8 cellular contexts compared by ENCODE assay signal in genomic region chr21:17925000-17925610, GRCh38.
DNase-seq lines count a peak whose midpoint lies in the region; ATAC-seq and TF ChIP-seq lines count a peak whose summit lies in the region.

No MANE protein-coding gene starts in this region.

- H3K36me3 ChIP-seq in HAP-1 (replicated peaks) (no peaks in the 10 kb centered on the region), gastrocnemius medialis (no peaks in the 10 kb centered on the region)

- no peak for TF ChIP-seq POLR2A in gastrocnemius medialis (IDR thresholded peaks at IDR 0.05)

- peak; percentile 81 for ATAC-seq in left ventricle myocardium superior
- peak; percentile 81 to 92 for ATAC-seq in gastrocnemius medialis

- H3K9me3 ChIP-seq in HAP-1 (no peaks in the 10 kb centered on the region), gastrocnemius medialis (no peaks in the 10 kb centered on the region)

- H3K27me3 ChIP-seq in HAP-1 (ENCODE audit: low read depth), result no peaks in the 10 kb centered on the region
- H3K27me3 ChIP-seq in gastrocnemius medialis, result no peaks in the 10 kb centered on the region

- H3K4me3 ChIP-seq in HAP-1 (no peak overlapping the region), gastrocnemius medialis (no peak overlapping the region)

- DNase-seq in NK-92 treated with Interleukin-12 subunit alpha and Interleukin-12 subunit beta, amount 100 ng/mL, for 24 hours (lab: John Stamatoyannopoulos, UW), result peak; percentile 3
- no peak for DNase-seq in NK-92 (lab: John Stamatoyannopoulos, UW; ENCODE audit: unreplicated experiment)
- DNase-seq in HAP-1 (ENCODE audit: low spot score in 2 of 2), result peak; percentile 71 to 76
- peak; percentile 72 to 85 for DNase-seq in Kasumi-1 (lab: John Stamatoyannopoulos, UW)
- DNase-seq in RPMI8226, result peak; percentile 78
- peak; percentile 14 for DNase-seq in activated naive CD8-positive, alpha-beta T cell treated with anti-CD3 and anti-CD28 coated beads, Interleukin-2, amount 50 U/mL, for 16 hours (ENCODE audit: low read depth, low spot score)
- DNase-seq in left ventricle myocardium superior, result no peak
- peak in 1 of 2 donors; percentile 25 for DNase-seq in gastrocnemius medialis

- intact Hi-C loops in left ventricle myocardium superior (cut with micrococcal nuclease) (no loop called here), gastrocnemius medialis (cut with DNase I; ENCODE audit: low total_unique reads) (loop anchor here (1.0 to 10.0 kb wide), 2 partner anchors 246 to 310 kb away; partner anchors contain the start of gene BTG3)

- H3K27ac ChIP-seq in gastrocnemius medialis, result no peak overlapping the region

- TF ChIP-seq CTCF in gastrocnemius medialis (IDR thresholded peaks at IDR 0.05 in 4 of 5, conservative IDR thresholded peaks at IDR 0.05 in 1 of 5), result peak; percentile 25 to 79 (median 64)

- in situ Hi-C loops in HAP-1 (cut with MboI; ENCODE audit: low sequenced_read_pairs) (loop anchor here (25.0 kb wide), 1 partner anchor 238 kb away; no protein-coding TSS in a partner anchor), gastrocnemius medialis (cut with MboI; ENCODE audit: low sequenced_read_pairs in 4 of 4) (loop anchor here in 2 of 4 donors (5.0 to 10.0 kb wide), 2 partner anchors 248 to 250 kb away; no protein-coding TSS in a partner anchor)

- H3K4me1 ChIP-seq in HAP-1 (no peaks in the 10 kb centered on the region), gastrocnemius medialis (no peaks in the 10 kb centered on the region)

Comparison
In these comparisons a context has a peak if more than half of its experiments do, and no peak if none do; other contexts are left out.
1. DNase-seq: peak in NK-92 treated with Interleukin-12 subunit alpha and Interleukin-12 subunit beta, amount 100 ng/mL, for 24 hours (single experiment), HAP-1 (2 of 2), Kasumi-1 (2 of 2), RPMI8226 (single experiment) and activated naive CD8-positive, alpha-beta T cell treated with anti-CD3 and anti-CD28 coated beads, Interleukin-2, amount 50 U/mL, for 16 hours (single experiment); none in NK-92 (single experiment) and left ventricle myocardium superior (single experiment).